Comparison of ENCODE assay signal across 10 cellular contexts in genomic region chr14:98189077-98189476, GRCh38.
DNase-seq lines count a peak whose midpoint lies in the region; ATAC-seq and TF ChIP-seq lines count a peak whose summit lies in the region.
"Had no signal": no experiment of that assay in that cellular context is flagged by ENCODE, and none has a peak within 500 bp of the region (broad histone marks: within the 10 kb centered on the region; RNA-seq: fewer than 3 reads in every experiment).

No MANE protein-coding gene starts in this region.

- POLR2A ChIA-PET in OCI-LY7 (lab: Charles Lee), result interaction anchor here (0.5 kb wide), 1 partner anchor 118 kb away, joined by 14 read pairs; no protein-coding TSS in a partner anchor

- intact Hi-C loops in OCI-LY7 (cut with micrococcal nuclease; ENCODE audit: unreplicated experiment), result no loop called here

- H3K27me3 Mint-ChIP-seq in activated naive CD8-positive, alpha-beta T cell, result no peaks in the 10 kb centered on the region

- no TSS peak for BruUV-seq in OCI-LY7 (replicated peaks; lab: Mats Ljungman, UMichigan)

- H3K4me3 ChIP-seq in skin epidermis, result no peak overlapping the region
- H3K4me3 ChIP-seq in OCI-LY7 (ENCODE audit: low read depth, low read length, poor library complexity, severe bottlenecking), result no peak overlapping the region

- DNase-seq in activated CD4-positive, CD25-positive, alpha-beta regulatory T cell treated with anti-CD3 and anti-CD28 coated beads, Interleukin-2, amount 50 U/mL, for 72 hours, result no peak
- peak; percentile 46 for DNase-seq in NCI-H1092 treated with DMSO at 0.1 percent for 48 hours (lab: John Stamatoyannopoulos, UW)
- no peak for DNase-seq in NCI-H526 treated with DMSO at 0.1 percent for 48 hours (lab: John Stamatoyannopoulos, UW)
- no peak for DNase-seq in OCI-LY7 (ENCODE audit: low spot score)
- DNase-seq: Caco-2, HFFc6 had no signal

- peak overlapping the region; percentile 98 for H3K27ac Mint-ChIP-seq in activated naive CD8-positive, alpha-beta T cell
- H3K27ac Mint-ChIP-seq: HFFc6 had no signal

- no peak overlapping the region for H2AFZ ChIP-seq in OCI-LY7 (ENCODE audit: low read length)

- no peaks in the 10 kb centered on the region for H3K9me2 ChIP-seq in OCI-LY7 (ENCODE audit: insufficient read depth, low read length)

- no peaks in the 10 kb centered on the region for H3K9me3 Mint-ChIP-seq in activated naive CD8-positive, alpha-beta T cell (ENCODE audit: low read depth)

- no peaks in the 10 kb centered on the region for H3K79me2 ChIP-seq in OCI-LY7 (ENCODE audit: insufficient read depth, low read depth, low read length)

- H4K20me1 ChIP-seq in OCI-LY7 (ENCODE audit: insufficient read depth, low read length), result no peaks in the 10 kb centered on the region

- no peaks in the 10 kb centered on the region for H3K4me1 ChIP-seq in OCI-LY7 (ENCODE audit: insufficient read depth, low read length, poor library complexity, severe bottlenecking)
- H3K4me1 ChIP-seq: Caco-2 had no signal

- peak; percentile 37 to 39 for ATAC-seq in activated CD4-positive, CD25-positive, alpha-beta regulatory T cell treated with anti-CD3 and anti-CD28 coated beads, Interleukin-2, amount 50 U/mL, for 24 hours
- ATAC-seq in GM21447 (IDR thresholded peaks at IDR 0.05; ENCODE audit: unreplicated experiment), result no peak

- H3K27ac ChIP-seq in skin epidermis (peak overlapping the region in 13 of 21 experiments; percentile 23 to 94 (median 70)), OCI-LY7 (ENCODE audit: low read depth, low read length, poor library complexity, severe bottlenecking) (no peak overlapping the region)

- peaks cover 3% of the 10 kb centered on the region for H3K36me3 Mint-ChIP-seq in activated naive CD8-positive, alpha-beta T cell

- no peak overlapping the region for H3K4me2 ChIP-seq in OCI-LY7 (ENCODE audit: low read length)

- no peaks in the 10 kb centered on the region for H3K9me3 ChIP-seq in OCI-LY7 (ENCODE audit: low read length)
- H3K9me3 ChIP-seq: Caco-2 had no signal

- H3K36me3 ChIP-seq in OCI-LY7 (ENCODE audit: insufficient read depth, low read length), result no peaks in the 10 kb centered on the region

- peak overlapping the region; percentile 80 for H3K4me3 Mint-ChIP-seq in activated naive CD8-positive, alpha-beta T cell
- H3K4me3 Mint-ChIP-seq: HFFc6 had no signal

- no peak for TF ChIP-seq CTCF in OCI-LY7 (conservative IDR thresholded peaks at IDR 0.05; ENCODE audit: low read length)

- CTCF ChIA-PET in OCI-LY7 (lab: Charles Lee; ENCODE audit: unreplicated experiment), result no interaction called here

- peaks cover 99% of the 10 kb centered on the region for H3K4me1 Mint-ChIP-seq in activated naive CD8-positive, alpha-beta T cell (ENCODE audit: low read depth)
